8 cellular contexts compared by ENCODE assay signal in genomic region chr22:37244114-37244921, GRCh38.
DNase-seq lines count a peak whose midpoint lies in the region; ATAC-seq and TF ChIP-seq lines count a peak whose summit lies in the region.

Gene RAC2, minus strand, starts transcription at chr22:37244269. Its CDS starts 121 bp downstream, at chr22:37244148.

- peak; percentile 41 for ATAC-seq in GM21717 (IDR thresholded peaks at IDR 0.05; ENCODE audit: unreplicated experiment)

- H3K4me3 ChIP-seq in NB4 (ENCODE audit: low read depth, low read length) (peak within 1 kb of the TSS; percentile 85), mucosa of rectum (ENCODE audit: low read length in 2 of 2) (peak within 1 kb of the TSS; percentile 62 to 85)

- peak within 1 kb of the TSS; percentile 30 to 80 for H3K27ac ChIP-seq in mucosa of rectum (ENCODE audit: low read depth in 2 of 2, low read length in 2 of 2)

- no peaks in the 10 kb centered on the region for H3K9me3 ChIP-seq in mucosa of rectum (ENCODE audit: control insufficient read depth in 2 of 2, low read length in 2 of 2)

- H3K27me3 ChIP-seq in mucosa of rectum (ENCODE audit: control insufficient read depth in 2 of 2, insufficient read depth in 2 of 2, low read length in 2 of 2) = no peaks in the 10 kb centered on the region

- peak; percentile 47 for TF ChIP-seq POLR2A in NB4 (IDR thresholded peaks at IDR 0.05; ENCODE audit: extremely low read depth, insufficient read length)

- peaks cover 10 to 32% of the 10 kb centered on the region in 2 donors for H3K4me1 ChIP-seq in mucosa of rectum (ENCODE audit: control insufficient read depth in 2 of 2, insufficient read depth in 2 of 2, low read length in 2 of 2)

- H3K36me3 ChIP-seq in mucosa of rectum (ENCODE audit: control insufficient read depth in 2 of 2, insufficient read depth in 2 of 2, low read length in 2 of 2) = no peaks in the 10 kb centered on the region

- TF ChIP-seq CTCF in NB4 (IDR thresholded peaks at IDR 0.05; ENCODE audit: low read depth, low read length) = no peak

- DNase-seq in DMS79 treated with DMSO at 0.1 percent for 48 hours (lab: John Stamatoyannopoulos, UW) (peak; percentile 50), NB4 (ENCODE audit: low read depth) (peak; percentile 98), epidermal melanocyte (ENCODE audit: insufficient read length, low spot score) (no peak)
- DNase-seq in activated CD4-positive, alpha-beta T cell treated with anti-CD3 and anti-CD28 coated beads, Interleukin-2, amount 50 U/mL, for 4 hours = peak; percentile 86 to 88
- DNase-seq in effector CD8-positive, alpha-beta T cell (lab: John Stamatoyannopoulos, UW) = peak; percentile 67
- DNase-seq in stimulated activated naive CD4-positive, alpha-beta T cell (lab: John Stamatoyannopoulos, UW) = peak; percentile 63 to 83 (median 74)

- peak within 1 kb of the TSS; percentile 61 to 80 for H3K9ac ChIP-seq in mucosa of rectum (ENCODE audit: low read depth in 1 of 2, low read length in 2 of 2)
